7 cellular contexts compared by ENCODE assay signal in the genomic region with DNA sequence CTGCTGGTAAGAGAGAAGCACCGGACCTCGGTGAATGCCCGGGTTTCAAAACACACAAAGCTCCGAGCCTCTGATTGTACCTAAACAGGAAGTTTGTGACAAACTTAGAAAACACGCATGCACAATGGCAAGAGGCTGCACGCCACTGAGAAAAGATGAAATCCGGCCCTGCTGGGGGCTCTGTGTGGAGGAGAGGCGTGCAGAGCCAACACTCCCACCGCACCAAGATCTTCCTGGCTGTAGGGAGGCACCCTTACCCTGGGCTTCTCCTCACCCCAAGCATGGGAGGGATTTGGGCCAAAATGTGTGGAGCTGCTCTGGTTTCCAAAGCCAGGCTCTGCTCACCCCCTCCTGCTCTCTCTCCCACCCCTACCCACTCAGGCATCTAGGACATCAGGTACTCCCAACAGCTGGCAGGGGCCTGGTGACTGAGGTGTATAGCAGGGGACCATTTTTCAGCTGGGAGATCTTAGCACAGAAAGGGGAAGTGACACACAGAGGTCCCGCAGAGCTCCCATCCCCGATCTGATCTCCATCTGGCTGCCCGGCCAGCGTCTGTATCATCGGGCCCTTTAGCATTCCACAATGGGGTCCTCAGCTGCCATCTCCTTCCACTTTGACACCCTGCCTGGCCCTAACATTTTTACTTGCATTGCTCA.
DNase-seq lines count a peak whose midpoint lies in the region; ATAC-seq and TF ChIP-seq lines count a peak whose summit lies in the region.

No MANE protein-coding gene starts in this region.

- peak overlapping the region; percentile 72 for H2AFZ ChIP-seq in SU-DHL-6 (ENCODE audit: low read depth, low read length, severe bottlenecking)

- no peak for TF ChIP-seq CTCF in SU-DHL-6 (IDR thresholded peaks at IDR 0.05; ENCODE audit: insufficient read depth, low read length, poor library complexity, severe bottlenecking)

- H3F3A ChIP-seq in SU-DHL-6 (ENCODE audit: insufficient read depth) = 0 out of 2 replicates have a peak, but pooled peaks cover 6% of the 10 kb centered on the region

- no peaks in the 10 kb centered on the region for H3K27me3 ChIP-seq in SU-DHL-6 (ENCODE audit: low read length)

- peak; percentile 54 for ATAC-seq in GM18873 (IDR thresholded peaks at IDR 0.05; ENCODE audit: low FRiP score, unreplicated experiment)
- peak; percentile 67 for ATAC-seq in HG02852 (IDR thresholded peaks at IDR 0.05; ENCODE audit: unreplicated experiment)
- peak; percentile 34 for ATAC-seq in left ventricle myocardium superior
- ATAC-seq in HG03139 (IDR thresholded peaks at IDR 0.05; ENCODE audit: unreplicated experiment) = no peak

- H4K20me1 ChIP-seq in SU-DHL-6 (ENCODE audit: low read depth, low read length) = no peaks in the 10 kb centered on the region

- peak overlapping the region; percentile 47 for H3K27ac ChIP-seq in SU-DHL-6 (ENCODE audit: low read depth, low read length)

- H3K4me2 ChIP-seq in SU-DHL-6 (ENCODE audit: low read depth, low read length, poor library complexity, severe bottlenecking) = peak overlapping the region; percentile 43

- no peaks in the 10 kb centered on the region for H3K36me3 ChIP-seq in SU-DHL-6 (ENCODE audit: low read length)

- DNase-seq in left ventricle myocardium superior (no peak), NCI-H2029 treated with DMSO at 0.1 percent for 48 hours (lab: John Stamatoyannopoulos, UW) (no peak), kidney glomerular epithelial cell (lab: John Stamatoyannopoulos, UW) (no peak)

- no peak overlapping the region for H3K4me3 ChIP-seq in SU-DHL-6 (ENCODE audit: insufficient read depth, low read length, poor library complexity, severe bottlenecking)

- intact Hi-C loops in left ventricle myocardium superior (cut with micrococcal nuclease) = no loop called here

- no peaks in the 10 kb centered on the region for H3K9me3 ChIP-seq in SU-DHL-6 (ENCODE audit: insufficient read depth, low read length)

- H3K9ac ChIP-seq in SU-DHL-6 (ENCODE audit: low read length) = peak overlapping the region; percentile 23

- no peaks in the 10 kb centered on the region for H3K9me2 ChIP-seq in SU-DHL-6 (replicated peaks; ENCODE audit: insufficient read depth, low read length)

- no peaks in the 10 kb centered on the region for H3K79me2 ChIP-seq in SU-DHL-6 (ENCODE audit: insufficient read depth, low read length)
